Comparison of ENCODE assay signal across 12 cellular contexts in genomic region chr10:3969876-3970666, GRCh38.
A peak's percentile ranks its signal among the peaks of the same experiment; 100 is the strongest.
DNase-seq lines count a peak whose midpoint lies in the region; ATAC-seq and TF ChIP-seq lines count a peak whose summit lies in the region.
"Had no signal": no experiment of that assay in that cellular context is flagged by ENCODE, and none has a peak within 500 bp of the region (broad histone marks: within the 10 kb centered on the region; RNA-seq: fewer than 3 reads in every experiment).

No MANE protein-coding gene starts in this region.

- intact Hi-C loops in activated CD4-positive, alpha-beta T cell treated with anti-CD3 and anti-CD28 coated beads, Interleukin-2, amount 10 ng/mL, durations not matched to agents 24 days and 14 days (cut with micrococcal nuclease): loop anchor here (5.0 to 10.0 kb wide), 5 partner anchors 33 to 685 kb away; no protein-coding TSS in a partner anchor
- intact Hi-C loops in esophagus squamous epithelium (cut with DNase I): no loop called here

- no peaks in the 10 kb centered on the region for H4K20me1 ChIP-seq in smooth muscle cell (ENCODE audit: low read depth)

- no peaks in the 10 kb centered on the region for H3K27me3 Mint-ChIP-seq in activated CD4-positive, alpha-beta T cell treated with anti-CD3 and anti-CD28 coated beads, Interleukin-2, amount 10 ng/mL, durations not matched to agents 24 days and 14 days
- no peaks in the 10 kb centered on the region for H3K27me3 Mint-ChIP-seq in T-helper 17 cell

- TF ChIP-seq POLR2A in esophagus squamous epithelium (IDR thresholded peaks at IDR 0.05): no peak

- 48 to 66% methylated on average over 8 of the region's 8 CpGs for WGBS in esophagus squamous epithelium, 2 donors
- 65% methylated on average over 8 of the region's 8 CpGs for WGBS in smooth muscle cell (ENCODE audit: low lambda C conversion rate)

- peak overlapping the region; percentile 40 for H2AFZ ChIP-seq in smooth muscle cell (ENCODE audit: low read depth)

- H3K36me3 ChIP-seq in esophagus squamous epithelium (no peaks in the 10 kb centered on the region), smooth muscle cell (ENCODE audit: low read depth) (no peaks in the 10 kb centered on the region)
- H3K36me3 ChIP-seq: tibial artery had no signal

- H3K4me1 ChIP-seq in esophagus squamous epithelium: peaks cover 3 to 41% (median 5%) of the 10 kb centered on the region in 3 donors
- H3K4me1 ChIP-seq in smooth muscle cell (ENCODE audit: low read depth): peaks cover 18% of the 10 kb centered on the region
- H3K4me1 ChIP-seq: body of pancreas had no signal

- H3K27ac ChIP-seq in esophagus squamous epithelium: peak overlapping the region; percentile 47 to 64 (median 63)
- H3K27ac ChIP-seq in smooth muscle cell (ENCODE audit: low read depth): peak overlapping the region; percentile 56
- H3K27ac ChIP-seq: body of pancreas, tibial artery had no signal

- peaks cover 20% of the 10 kb centered on the region for H3F3A ChIP-seq in smooth muscle cell (ENCODE audit: low read depth)

- no peak overlapping the region for H3K9ac ChIP-seq in smooth muscle cell (ENCODE audit: low read depth)

- peak overlapping the region; percentile 17 for H3K4me3 Mint-ChIP-seq in activated CD4-positive, alpha-beta T cell treated with anti-CD3 and anti-CD28 coated beads, Interleukin-2, amount 10 ng/mL, durations not matched to agents 24 days and 14 days
- H3K4me3 Mint-ChIP-seq in T-helper 17 cell: peak overlapping the region; percentile 80

- ATAC-seq in T-helper 17 cell: peak; percentile 20
- no peak for ATAC-seq in GM21515 (IDR thresholded peaks at IDR 0.05; ENCODE audit: unreplicated experiment)
- ATAC-seq in GM21737 (IDR thresholded peaks at IDR 0.05; ENCODE audit: unreplicated experiment): no peak
- ATAC-seq: body of pancreas had no signal

- TF ChIP-seq CTCF in esophagus squamous epithelium (IDR thresholded peaks at IDR 0.05) (no peak), smooth muscle cell (IDR thresholded peaks at IDR 0.05; ENCODE audit: borderline replicate concordance, insufficient read depth, poor library complexity, severe bottlenecking) (no peak)

- peaks cover 13% of the 10 kb centered on the region for H3K36me3 Mint-ChIP-seq in activated CD4-positive, alpha-beta T cell treated with anti-CD3 and anti-CD28 coated beads, Interleukin-2, amount 10 ng/mL, durations not matched to agents 24 days and 14 days (ENCODE audit: low read depth)
- no peaks in the 10 kb centered on the region for H3K36me3 Mint-ChIP-seq in T-helper 17 cell (ENCODE audit: low read depth)

- H3K4me2 ChIP-seq in smooth muscle cell: peak overlapping the region; percentile 35

- H3K4me3 ChIP-seq in esophagus squamous epithelium: no peak overlapping the region
- H3K4me3 ChIP-seq in smooth muscle cell: no peak overlapping the region
- H3K4me3 ChIP-seq: body of pancreas, tibial artery had no signal

- H3K27me3 ChIP-seq in esophagus squamous epithelium (no peaks in the 10 kb centered on the region), smooth muscle cell (ENCODE audit: low read depth) (no peaks in the 10 kb centered on the region)
- H3K27me3 ChIP-seq: body of pancreas, tibial artery had no signal

- H3K4me1 Mint-ChIP-seq in activated CD4-positive, alpha-beta T cell treated with anti-CD3 and anti-CD28 coated beads, Interleukin-2, amount 10 ng/mL, durations not matched to agents 24 days and 14 days: peaks cover 49% of the 10 kb centered on the region
- H3K4me1 Mint-ChIP-seq in T-helper 17 cell: peaks cover 31% of the 10 kb centered on the region

- H3K79me2 ChIP-seq in smooth muscle cell (ENCODE audit: low read depth): no peaks in the 10 kb centered on the region

- peak overlapping the region; percentile 99 for H3K27ac Mint-ChIP-seq in activated CD4-positive, alpha-beta T cell treated with anti-CD3 and anti-CD28 coated beads, Interleukin-2, amount 10 ng/mL, durations not matched to agents 24 days and 14 days
- H3K27ac Mint-ChIP-seq in T-helper 17 cell: peak overlapping the region; percentile 97

- DNase-seq in activated CD4-positive, alpha-beta T cell treated with anti-CD3 and anti-CD28 coated beads, Interleukin-2, amount 10 ng/mL, durations not matched to agents 24 days and 14 days: peak; percentile 77
- no peak for DNase-seq in activated CD4-positive, alpha-beta T cell treated with anti-CD3 and anti-CD28 coated beads for 1 hour
- no peak for DNase-seq in T-helper 17 cell
- no peak for DNase-seq in esophagus squamous epithelium (lab: John Stamatoyannopoulos, UW)
- no peak for DNase-seq in smooth muscle cell (lab: John Stamatoyannopoulos, UW; ENCODE audit: unreplicated experiment)
- no peak for DNase-seq in NCI-H2196 treated with DMSO at 0.1 percent for 48 hours (lab: John Stamatoyannopoulos, UW; ENCODE audit: unreplicated experiment)
- DNase-seq: body of pancreas; NCI-H1694 treated with DMSO at 0.1 percent for 48 hours; stimulated activated CD4-positive, alpha-beta T cell treated with anti-CD3 and anti-CD28 coated beads, Interleukin-12 subunit alpha, Interleukin-12 subunit beta, amount 100 ng/mL, for 4 hours; tibial artery had no signal

- peaks cover 18% of the 10 kb centered on the region for H3K9me3 Mint-ChIP-seq in activated CD4-positive, alpha-beta T cell treated with anti-CD3 and anti-CD28 coated beads, Interleukin-2, amount 10 ng/mL, durations not matched to agents 24 days and 14 days

- H3K9me3 ChIP-seq in T-helper 17 cell (ENCODE audit: control insufficient read depth, low read length, poor library complexity, severe bottlenecking): no peaks in the 10 kb centered on the region
- H3K9me3 ChIP-seq in esophagus squamous epithelium: no peaks in the 10 kb centered on the region
- H3K9me3 ChIP-seq in smooth muscle cell (replicated peaks; ENCODE audit: low read depth): no peaks in the 10 kb centered on the region
- H3K9me3 ChIP-seq: body of pancreas, tibial artery had no signal
